In the genomic region with DNA sequence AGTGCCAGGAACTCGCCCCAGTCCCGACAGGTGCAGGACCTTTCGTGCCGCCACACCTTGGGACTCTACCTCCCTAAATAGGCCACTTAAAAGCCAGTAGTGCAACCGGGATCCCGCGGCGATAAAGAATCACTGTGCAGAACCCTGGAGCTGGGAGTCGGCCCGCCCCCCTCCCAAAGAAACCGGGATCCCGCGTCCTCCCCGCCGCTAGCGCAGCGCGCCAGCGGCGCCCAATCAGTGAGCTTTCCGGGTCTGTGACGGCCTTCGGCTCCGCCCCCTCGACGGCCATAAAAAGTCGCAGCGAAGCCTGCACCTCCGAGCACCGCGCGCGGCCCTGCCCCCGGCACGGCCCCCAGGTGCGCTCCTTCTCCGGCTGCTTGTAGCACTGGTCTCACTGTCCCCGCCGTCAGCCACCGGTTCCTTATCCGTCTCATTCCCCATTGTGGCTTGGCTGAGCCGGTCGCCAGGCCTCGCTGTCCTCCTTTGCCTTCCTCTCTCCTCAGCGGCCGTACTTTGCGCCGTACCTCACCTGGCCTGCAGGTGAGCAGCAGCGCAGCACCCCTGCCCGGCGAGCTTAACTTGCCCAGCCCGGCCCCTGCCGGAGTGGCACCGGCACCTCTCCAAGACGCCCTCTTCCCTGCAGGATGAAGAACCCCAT, we compare ENCODE assay signal across 8 cellular contexts. TPM values are rescaled to one million over a fixed set of nuclear protein-coding genes. Genes with fewer than 3 reads are reported as not detected.
DNase-seq lines count a peak whose midpoint lies in the region; ATAC-seq and TF ChIP-seq lines count a peak whose summit lies in the region.

A gene (plus strand): TSS at position 318 of the 658 bp plus-strand sequence. CDS start 327 bp downstream, at position 645.

- H3K4me1 ChIP-seq in adrenal gland (replicated peaks in 1 of 2) (peaks cover 0 to 26% of the 10 kb centered on the region in 2 donors), right cardiac atrium (ENCODE audit: control insufficient read depth, insufficient read depth, low read length) (no peaks in the 10 kb centered on the region), psoas muscle (no peaks in the 10 kb centered on the region)

- H3K27ac ChIP-seq in adrenal gland (no peak within 1 kb of the TSS), right cardiac atrium (ENCODE audit: low read length) (no peak within 1 kb of the TSS), psoas muscle (no peak within 1 kb of the TSS)

- 0 to 2% (median 1%) methylated on average over 11 to 55 of the region's 55 CpGs for WGBS in adrenal gland, 4 donors
- 1% methylated on average over 55 of the region's 55 CpGs for WGBS in right cardiac atrium
- 1 to 2% (median 1%) methylated on average over 53 to 55 of the region's 55 CpGs for WGBS in psoas muscle, 3 donors

- H3K27me3 ChIP-seq in adrenal gland (peaks cover 35% of the 10 kb centered on the region), right cardiac atrium (ENCODE audit: control insufficient read depth, insufficient read depth) (peaks cover 2% of the 10 kb centered on the region), psoas muscle (ENCODE audit: insufficient read depth in 3 of 3, low read length in 2 of 3) (peaks cover 0 to 62% (median 18%) of the 10 kb centered on the region in 3 donors)

- intact Hi-C loops in adrenal gland (cut with DNase I) (no loop called here), right cardiac atrium (cut with DNase I) (no loop called here), psoas muscle (cut with DNase I) (no loop called here)

- H3K36me3 ChIP-seq in adrenal gland (replicated peaks in 1 of 2) (no peaks in the 10 kb centered on the region), psoas muscle (ENCODE audit: insufficient read depth in 1 of 2, low read depth in 1 of 2) (no peaks in the 10 kb centered on the region)

- no peaks in the 10 kb centered on the region for H3K9me3 ChIP-seq in adrenal gland (replicated peaks in 1 of 3)
- H3K9me3 ChIP-seq in right cardiac atrium (ENCODE audit: control insufficient read depth, low read length), result no peaks in the 10 kb centered on the region
- no peaks in the 10 kb centered on the region for H3K9me3 ChIP-seq in psoas muscle

- no peak for TF ChIP-seq POLR2A in adrenal gland (IDR thresholded peaks at IDR 0.05)

- ATAC-seq in GM21360 (IDR thresholded peaks at IDR 0.05; ENCODE audit: unreplicated experiment) (peak; percentile 63), right cardiac atrium (peak; percentile 79 to 81), psoas muscle (peak in 2 of 4 donors; percentile 48 to 56), HG02970 (IDR thresholded peaks at IDR 0.05; ENCODE audit: low FRiP score, unreplicated experiment) (no peak), HG02884 (IDR thresholded peaks at IDR 0.05; ENCODE audit: unreplicated experiment) (no peak)

- TF ChIP-seq CTCF in adrenal gland (IDR thresholded peaks at IDR 0.05) (no peak), psoas muscle (IDR thresholded peaks at IDR 0.05) (no peak)

- DNase-seq in AG08396 (ENCODE audit: low spot score), result peak; percentile 50
- DNase-seq in NCI-H510A treated with DMSO at 0.1 percent for 48 hours (lab: John Stamatoyannopoulos, UW), result peak; percentile 70
- peak in 4 of 7 donors; percentile 20 to 25 (median 22) for DNase-seq in adrenal gland
- DNase-seq in right cardiac atrium, result peak; percentile 35 to 78 (median 76)
- DNase-seq in psoas muscle, result peak in 1 of 2 donors; percentile 41

- peak within 1 kb of the TSS in 2 of 4 donors; percentile 29 to 60 for H3K4me3 ChIP-seq in adrenal gland
- H3K4me3 ChIP-seq in right cardiac atrium (ENCODE audit: low read length), result peak within 1 kb of the TSS; percentile 44
- H3K4me3 ChIP-seq in psoas muscle, result peak within 1 kb of the TSS; percentile 62

RNA-seq across cellular contexts. Expression of the gene that starts here (rescaled TPM):
- under 1 TPM in 6 of 8 donors, not detected in 2; 0.09 to 0.18 (median 0.15) TPM for total RNA-seq in adrenal gland
- under 1 TPM in 2 of 3 donors, not detected in 1; 0.03 to 0.08 TPM for polyA plus RNA-seq in adrenal gland
- total RNA-seq in right cardiac atrium, result under 1 TPM in 1 of 4 donors, not detected in 3; 0.06 TPM
- polyA plus RNA-seq in right cardiac atrium, result 0.02 TPM
- not detected for total RNA-seq in psoas muscle
- under 1 TPM in 2 of 3 donors, not detected in 1; 0.01 to 0.05 TPM for polyA plus RNA-seq in psoas muscle

Comparison
In these comparisons a context has a peak if more than half of its experiments do, and no peak if none do; other contexts are left out.
1. Peak in DNase-seq in adrenal gland; RNA of the gene not detected or under 1 TPM.
2. Peak in DNase-seq, ATAC-seq and H3K4me3 ChIP-seq in right cardiac atrium; RNA of the gene not detected or under 1 TPM.